Comparison of ENCODE assay signal across 9 cellular contexts in genomic region chr12:114408881-114409795, GRCh38. TPM values are rescaled to one million over a fixed set of nuclear protein-coding genes. Genes with fewer than 3 reads are reported as not detected.
A peak's percentile ranks its signal among the peaks of the same experiment; 100 is the strongest.
DNase-seq lines count a peak whose midpoint lies in the region; ATAC-seq and TF ChIP-seq lines count a peak whose summit lies in the region.
"Had no signal": no experiment of that assay in that cellular context is flagged by ENCODE, and none has a peak within 500 bp of the region (broad histone marks: within the 10 kb centered on the region; RNA-seq: fewer than 3 reads in every experiment).

No MANE protein-coding gene starts in this region.

- intact Hi-C loops in colonic mucosa (cut with DNase I) (no loop called here), lower lobe of right lung (cut with DNase I) (no loop called here)

- TF ChIP-seq EP300 in suprapubic skin (IDR thresholded peaks at IDR 0.05), result no peak

- peak; percentile 34 to 56 for ATAC-seq in lower lobe of right lung
- ATAC-seq in HG02852 (IDR thresholded peaks at IDR 0.05; ENCODE audit: unreplicated experiment), result no peak

- no peak for DNase-seq in colonic mucosa
- no peak for DNase-seq in lower lobe of right lung
- no peak for DNase-seq in suprapubic skin (ENCODE audit: low spot score in 2 of 2)
- DNase-seq in NCI-H748 (lab: John Stamatoyannopoulos, UW; ENCODE audit: unreplicated experiment), result no peak
- no peak for DNase-seq in DMS79 (lab: John Stamatoyannopoulos, UW)
- DNase-seq: NCI-H1694 had no signal

- WGBS in suprapubic skin, result 22% methylated on average over 33 of the region's 67 CpGs

- H3K36me3 ChIP-seq in colonic mucosa, result no peaks in the 10 kb centered on the region
- H3K36me3 ChIP-seq in lower lobe of right lung, result no peaks in the 10 kb centered on the region
- no peaks in the 10 kb centered on the region for H3K36me3 ChIP-seq in suprapubic skin

- H3K27ac Mint-ChIP-seq in IgD-negative memory B cell, result peak overlapping the region in 2 of 3 donors; percentile 63 to 71

- TF ChIP-seq CTCF in colonic mucosa (IDR thresholded peaks at IDR 0.05) (no peak), lower lobe of right lung (IDR thresholded peaks at IDR 0.05) (no peak), suprapubic skin (IDR thresholded peaks at IDR 0.05) (no peak)

- H3K4me3 ChIP-seq in colonic mucosa (peak overlapping the region; percentile 5), lower lobe of right lung (peak overlapping the region; percentile 60), suprapubic skin (peak overlapping the region; percentile 54)

- peaks cover 80% of the 10 kb centered on the region for H3K27me3 Mint-ChIP-seq in IgD-negative memory B cell

- H3K4me3 Mint-ChIP-seq in IgD-negative memory B cell, result peak overlapping the region in 2 of 4 donors; percentile 41 to 81

- TF ChIP-seq POLR2A in suprapubic skin (IDR thresholded peaks at IDR 0.05), result no peak

- H3K27ac ChIP-seq in colonic mucosa, result no peak overlapping the region
- peak overlapping the region; percentile 85 for H3K27ac ChIP-seq in lower lobe of right lung
- H3K27ac ChIP-seq in suprapubic skin, result peak overlapping the region; percentile 61

- H3K9me3 ChIP-seq in colonic mucosa (no peaks in the 10 kb centered on the region), lower lobe of right lung (no peaks in the 10 kb centered on the region), suprapubic skin (no peaks in the 10 kb centered on the region)

- no peaks in the 10 kb centered on the region for H3K4me1 ChIP-seq in colonic mucosa
- H3K4me1 ChIP-seq in lower lobe of right lung, result no peaks in the 10 kb centered on the region
- peaks cover 30% of the 10 kb centered on the region for H3K4me1 ChIP-seq in suprapubic skin

- H3K9ac ChIP-seq in colonic mucosa (ENCODE audit: low read depth in 2 of 2, low read length in 2 of 2), result no peak overlapping the region

- H3K4me1 Mint-ChIP-seq in IgD-negative memory B cell, result peaks cover 0 to 10% (median 2%) of the 10 kb centered on the region in 3 donors

- H3K27me3 ChIP-seq in colonic mucosa (peaks cover 91% of the 10 kb centered on the region), lower lobe of right lung (ENCODE audit: low read depth) (peaks cover 99% of the 10 kb centered on the region), suprapubic skin (peaks cover 99% of the 10 kb centered on the region)

- H3K36me3 Mint-ChIP-seq in IgD-negative memory B cell, result no peaks in the 10 kb centered on the region

- H3K9me3 Mint-ChIP-seq in IgD-negative memory B cell, result no peaks in the 10 kb centered on the region

RNA-seq across cellular contexts. Expression of gene TBX5, which starts 3.2 kb away (rescaled TPM):
- not detected for polyA plus RNA-seq in IgD-negative memory B cell
- total RNA-seq in colonic mucosa, result not detected
- total RNA-seq in lower lobe of right lung, result 15.7 TPM
- total RNA-seq in suprapubic skin, result 1 to 10 TPM in 2 of 4 donors, under 1 TPM in 1, not detected in 1; 0.44 to 3.5 (median 2.1) TPM
- total RNA-seq: dermis microvascular lymphatic vessel endothelial cell had no signal

Comparison
In these comparisons a context has a peak if more than half of its experiments do, and no peak if none do; other contexts are left out.
1. H3K4me3 ChIP-seq: peak in every context shown above with its lines; median percentile 60 in lower lobe of right lung; 54 in suprapubic skin; 5 in colonic mucosa.